In genomic region chr2:106805716-106806115, GRCh38 we compare ENCODE assay signal across 25 cellular contexts.
"Had no signal": no experiment of that assay in that cellular context is flagged by ENCODE, and none has a peak within 500 bp of the region (broad histone marks: within the 10 kb centered on the region; RNA-seq: fewer than 3 reads in every experiment).

No MANE protein-coding gene starts in this region.

- H3K27me3 ChIP-seq: dorsolateral prefrontal cortex, esophagus squamous epithelium, gastrocnemius medialis, heart right ventricle, left lung had no signal

- DNase-seq: dermis blood vessel endothelial cell; dorsolateral prefrontal cortex; effector CD4-positive, alpha-beta T cell; effector memory CD4-positive, alpha-beta T cell; erythroblast; esophagus squamous epithelium; foreskin fibroblast; foreskin melanocyte; gastrocnemius medialis; glutamatergic neuron; head of caudate nucleus; heart right ventricle; hippocampal formation; left cardiac atrium; left lung; left ventricle myocardium superior; lower lobe of right lung; mesendoderm; mucosa of descending colon; naive B cell; naive thymus-derived CD8-positive, alpha-beta T cell had no signal

- H3K9me3 Mint-ChIP-seq: mesothelial cell of epicardium had no signal

- H3K36me3 ChIP-seq: esophagus squamous epithelium, gastrocnemius medialis, heart right ventricle, left lung, lower lobe of right lung had no signal

- H3K4me3 Mint-ChIP-seq: mesothelial cell of epicardium; naive B cell; naive thymus-derived CD8-positive, alpha-beta T cell had no signal

- H3K27me3 Mint-ChIP-seq: naive B cell had no signal

- H3K4me3 ChIP-seq: coronary artery, dorsolateral prefrontal cortex, esophagus squamous epithelium, gastrocnemius medialis, heart right ventricle, left lung, lower lobe of right lung, mucosa of descending colon had no signal

- H3K4me1 ChIP-seq: esophagus squamous epithelium, gastrocnemius medialis, heart right ventricle, left lung, lower lobe of right lung had no signal

- H3K4me1 Mint-ChIP-seq: naive B cell; naive thymus-derived CD8-positive, alpha-beta T cell had no signal

- H3K27ac ChIP-seq: coronary artery, dorsolateral prefrontal cortex, epithelial cell of prostate, esophagus squamous epithelium, gastrocnemius medialis, heart right ventricle, left lung, lower lobe of right lung had no signal

- H3K9me3 ChIP-seq: esophagus squamous epithelium, gastrocnemius medialis, heart right ventricle, left lung, lower lobe of right lung, mucosa of descending colon had no signal

- ATAC-seq: esophagus mucosa; gastrocnemius medialis; heart right ventricle; left cardiac atrium; left lung; left ventricle myocardium superior; lower lobe of right lung; mucosa of descending colon; naive thymus-derived CD8-positive, alpha-beta T cell had no signal

- H3K27ac Mint-ChIP-seq: mesothelial cell of epicardium; naive B cell; naive thymus-derived CD8-positive, alpha-beta T cell had no signal

- H3K36me3 Mint-ChIP-seq: naive B cell; naive thymus-derived CD8-positive, alpha-beta T cell had no signal
